Comparison of ENCODE assay signal across 16 cellular contexts in genomic region chr10:22600516-22600915, GRCh38.
DNase-seq lines count a peak whose midpoint lies in the region; ATAC-seq and TF ChIP-seq lines count a peak whose summit lies in the region.
"Had no signal": no experiment of that assay in that cellular context is flagged by ENCODE, and none has a peak within 500 bp of the region (broad histone marks: within the 10 kb centered on the region; RNA-seq: fewer than 3 reads in every experiment).

No MANE protein-coding gene starts in this region.

- POLR2A ChIA-PET in A673 (lab: Charles Lee; ENCODE audit: low non-redundant PET) (interaction anchor here (0.6 to 1.1 kb wide), 2 partner anchors 16 to 18 kb away, joined by 5 read pairs; no protein-coding TSS in a partner anchor), activated B cell treated with CpG ODN at 0.5 μM for 24 hours (lab: Charles Lee) (interaction anchor here (0.6 to 2.5 kb wide), 11 partner anchors 10 to 279 kb away, joined by 3 to 17 read pairs (median 4); partner anchors contain the start of genes BMI1 and PIP4K2A)
- POLR2A ChIA-PET in CD8-positive, alpha-beta memory T cell (lab: Charles Lee), result interaction anchor here (0.6 to 1.6 kb wide), 9 partner anchors 9 to 1073 kb away, joined by 3 to 11 read pairs (median 4); no protein-coding TSS in a partner anchor

- DNase-seq in A673 (ENCODE audit: low spot score) (peak; percentile 24), activated B cell treated with CpG ODN at 0.5 μM for 24 hours (no peak), memory B cell (ENCODE audit: low spot score in 2 of 2) (no peak), NCI-H1092 (lab: John Stamatoyannopoulos, UW) (no peak), esophagus muscularis mucosa (ENCODE audit: extremely low spot score) (no peak)
- no peak for DNase-seq in CD8-positive, alpha-beta memory T cell
- no peak for DNase-seq in activated CD4-positive, CD25-positive, alpha-beta regulatory T cell (lab: John Stamatoyannopoulos, UW)
- DNase-seq in activated effector memory CD4-positive, alpha-beta T cell treated with Interleukin-2 at 50 U/mL for 16 hours, result no peak
- DNase-seq: cerebellar nuclear complex, HCEC 1CT, Kasumi-1, NCI-H1694, NCI-H524 treated with DMSO at 0.1 percent for 48 hours, ovary had no signal

- H3K4me1 ChIP-seq in A673 (ENCODE audit: insufficient read depth, low read length, poor library complexity, severe bottlenecking) (peaks cover 67% of the 10 kb centered on the region), esophagus muscularis mucosa (peaks cover 0 to 11% (median 10%) of the 10 kb centered on the region in 4 donors)
- peaks cover 90% of the 10 kb centered on the region for H3K4me1 ChIP-seq in CD8-positive, alpha-beta memory T cell (ENCODE audit: insufficient read depth, low read length)

- H3K4me3 ChIP-seq in A673 (ENCODE audit: low read depth, low read length, poor library complexity, severe bottlenecking) (no peak overlapping the region), esophagus muscularis mucosa (no peak overlapping the region)
- H3K4me3 ChIP-seq in CD8-positive, alpha-beta memory T cell (ENCODE audit: low read length), result peak overlapping the region; percentile 24
- H3K4me3 ChIP-seq: ovary, smooth muscle cell had no signal

- no peaks in the 10 kb centered on the region for H3K9me3 Mint-ChIP-seq in CD8-positive, alpha-beta memory T cell
- H3K9me3 Mint-ChIP-seq in activated B cell treated with CpG ODN at 0.5 μM for 24 hours (no peaks in the 10 kb centered on the region), memory B cell (no peaks in the 10 kb centered on the region)

- H3K4me3 Mint-ChIP-seq in CD8-positive, alpha-beta memory T cell, result peak overlapping the region; percentile 48 to 77 (median 69)
- H3K4me3 Mint-ChIP-seq in activated B cell treated with CpG ODN at 0.5 μM for 24 hours (peak overlapping the region; percentile 68), memory B cell (peak overlapping the region; percentile 50)

- peak overlapping the region; percentile 85 to 99 (median 92) for H3K27ac Mint-ChIP-seq in CD8-positive, alpha-beta memory T cell
- H3K27ac Mint-ChIP-seq in activated B cell treated with CpG ODN at 0.5 μM for 24 hours, result peak overlapping the region; percentile 83
- H3K27ac Mint-ChIP-seq in memory B cell, result peak overlapping the region; percentile 91

- peaks cover 92 to 99% (median 97%) of the 10 kb centered on the region in 3 donors for H3K4me1 Mint-ChIP-seq in CD8-positive, alpha-beta memory T cell
- peaks cover 95% of the 10 kb centered on the region for H3K4me1 Mint-ChIP-seq in activated B cell treated with CpG ODN at 0.5 μM for 24 hours
- H3K4me1 Mint-ChIP-seq in memory B cell, result peaks cover 64% of the 10 kb centered on the region

- ATAC-seq in activated B cell treated with CpG ODN at 0.5 μM for 24 hours (ENCODE audit: low read depth), result no peak
- no peak for ATAC-seq in memory B cell (ENCODE audit: low read depth)

- CTCF ChIA-PET in A673 (lab: Charles Lee), result interaction anchor here (0.6 to 1.0 kb wide), 2 partner anchors 11 to 1104 kb away, joined by 3 to 8 read pairs; no protein-coding TSS in a partner anchor
- CTCF ChIA-PET in CD8-positive, alpha-beta memory T cell (lab: Charles Lee), result interaction anchor here (0.7 to 2.0 kb wide), 9 partner anchors 10 to 81 kb away, joined by 3 to 8 read pairs (median 3); no protein-coding TSS in a partner anchor
- CTCF ChIA-PET in activated B cell treated with CpG ODN at 0.5 μM for 24 hours (lab: Charles Lee), result interaction anchor here (1.6 to 1.8 kb wide), 2 partner anchors 10 to 29 kb away, joined by 4 to 5 read pairs; no protein-coding TSS in a partner anchor

- no TSS peak for BruUV-seq in A673 (replicated peaks; lab: Mats Ljungman, UMichigan)

- H3K9me3 ChIP-seq in A673 (ENCODE audit: low read depth, low read length, poor library complexity, severe bottlenecking), result no peaks in the 10 kb centered on the region
- no peaks in the 10 kb centered on the region for H3K9me3 ChIP-seq in CD8-positive, alpha-beta memory T cell (ENCODE audit: low read length)
- H3K9me3 ChIP-seq in esophagus muscularis mucosa, result no peaks in the 10 kb centered on the region
- H3K9me3 ChIP-seq: ovary had no signal

- TF ChIP-seq CTCF in A673 (conservative IDR thresholded peaks at IDR 0.05; ENCODE audit: low read depth, low read length) (no peak), activated B cell treated with CpG ODN at 0.5 μM for 24 hours (IDR thresholded peaks at IDR 0.05) (no peak), esophagus muscularis mucosa (IDR thresholded peaks at IDR 0.05) (no peak)

- no peak for TF ChIP-seq POLR2A in esophagus muscularis mucosa (IDR thresholded peaks at IDR 0.05; ENCODE audit: low read depth)

- TF ChIP-seq EP300 in esophagus muscularis mucosa (IDR thresholded peaks at IDR 0.05), result no peak

- H3K36me3 Mint-ChIP-seq in CD8-positive, alpha-beta memory T cell, result peaks cover 12 to 70% (median 12%) of the 10 kb centered on the region in 3 donors
- H3K36me3 Mint-ChIP-seq in activated B cell treated with CpG ODN at 0.5 μM for 24 hours (ENCODE audit: low read depth) (peaks cover 19% of the 10 kb centered on the region), memory B cell (peaks cover 12% of the 10 kb centered on the region)

- H3K36me3 ChIP-seq in A673 (ENCODE audit: insufficient read depth, low read length, poor library complexity, severe bottlenecking) (no peaks in the 10 kb centered on the region), esophagus muscularis mucosa (peaks cover 0 to 9% (median 0%) of the 10 kb centered on the region in 4 donors)
- H3K36me3 ChIP-seq in CD8-positive, alpha-beta memory T cell (ENCODE audit: insufficient read depth, low read length), result peaks cover 16% of the 10 kb centered on the region
- H3K36me3 ChIP-seq: ovary had no signal

- H3K27ac ChIP-seq in A673 (ENCODE audit: low read depth, low read length, poor library complexity, severe bottlenecking) (no peak overlapping the region), esophagus muscularis mucosa (replicated peaks in 1 of 4) (no peak overlapping the region)
- H3K27ac ChIP-seq in CD8-positive, alpha-beta memory T cell (ENCODE audit: low read depth, low read length), result peak overlapping the region; percentile 29
- H3K27ac ChIP-seq: epithelial cell of prostate, ovary had no signal

- H3K27me3 ChIP-seq in A673 (replicated peaks; ENCODE audit: insufficient read depth, low read depth, low read length, poor library complexity) (no peaks in the 10 kb centered on the region), esophagus muscularis mucosa (no peaks in the 10 kb centered on the region)
- no peaks in the 10 kb centered on the region for H3K27me3 ChIP-seq in CD8-positive, alpha-beta memory T cell (ENCODE audit: insufficient read depth, low read length, poor library complexity, severe bottlenecking)
- H3K27me3 ChIP-seq: ovary had no signal

- H3K27me3 Mint-ChIP-seq in CD8-positive, alpha-beta memory T cell, result no peaks in the 10 kb centered on the region
- H3K27me3 Mint-ChIP-seq in activated B cell treated with CpG ODN at 0.5 μM for 24 hours, result no peaks in the 10 kb centered on the region
- no peaks in the 10 kb centered on the region for H3K27me3 Mint-ChIP-seq in memory B cell

- intact Hi-C loops in A673 (cut with micrococcal nuclease; ENCODE audit: unreplicated experiment), result loop anchor here (2.0 kb wide), 1 partner anchor 16 kb away; no protein-coding TSS in a partner anchor
- intact Hi-C loops in activated B cell treated with CpG ODN at 0.5 μM for 24 hours (cut with micrococcal nuclease), result loop anchor here (10.0 kb wide), 2 partner anchors 844 to 1066 kb away; partner anchors contain the start of gene MLLT10
- intact Hi-C loops in esophagus muscularis mucosa (cut with DNase I), result no loop called here

- WGBS in esophagus muscularis mucosa, result 93% methylated on average over 5 of the region's 5 CpGs
